9 cellular contexts compared by ENCODE assay signal in the genomic region with DNA sequence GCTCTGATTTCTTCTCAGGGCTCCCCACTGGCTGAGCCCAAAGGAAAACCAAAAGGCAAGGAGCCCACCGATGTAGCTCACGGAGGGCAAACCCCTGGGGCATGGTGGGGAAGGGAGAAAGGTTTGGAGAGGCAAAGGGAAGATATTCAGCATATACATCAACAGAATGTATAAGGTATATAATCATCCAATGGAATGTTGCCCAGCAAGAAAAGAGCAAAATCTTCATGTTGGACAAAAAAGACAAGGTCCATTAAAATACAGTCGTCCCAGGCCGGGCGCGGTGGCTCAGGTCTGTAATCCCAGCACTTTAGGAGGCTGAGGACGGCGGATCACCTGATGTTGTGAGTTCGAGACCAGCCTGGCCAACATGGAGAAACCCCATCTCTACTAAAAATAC. TPM values are rescaled to one million over a fixed set of nuclear protein-coding genes. Genes with fewer than 3 reads are reported as not detected.
DNase-seq lines count a peak whose midpoint lies in the region; ATAC-seq, FAIRE-seq and TF ChIP-seq lines count a peak whose summit lies in the region.
"Had no signal": no experiment of that assay in that cellular context is flagged by ENCODE, and none has a peak within 500 bp of the region (broad histone marks: within the 10 kb centered on the region; RNA-seq: fewer than 3 reads in every experiment).

No MANE protein-coding gene starts in this region.

- DNase-seq in GM23248 (no peak), urothelium cell line (ENCODE audit: low spot score) (no peak), A673 (ENCODE audit: low spot score) (no peak)
- no peak for DNase-seq in activated CD4-positive, alpha-beta memory T cell treated with anti-CD3 and anti-CD28 coated beads, Interleukin-2, amount 10 ng/mL, durations not matched to agents 7 days and 5 days
- DNase-seq: midbrain had no signal

- intact Hi-C loops in A673 (cut with micrococcal nuclease; ENCODE audit: unreplicated experiment), result no loop called here

- CTCF ChIA-PET in activated CD4-positive, alpha-beta memory T cell treated with anti-CD3 and anti-CD28 coated beads, Interleukin-2, amount 10 ng/mL, durations not matched to agents 7 days and 5 days (lab: Charles Lee), result no interaction called here
- CTCF ChIA-PET in A673 (lab: Charles Lee), result no interaction called here

- peaks cover 55% of the 10 kb centered on the region for H3K79me2 ChIP-seq in GM23248 (ENCODE audit: insufficient read depth)

- ATAC-seq in GM21619 (IDR thresholded peaks at IDR 0.05; ENCODE audit: unreplicated experiment) (no peak), HG02938 (IDR thresholded peaks at IDR 0.05; ENCODE audit: unreplicated experiment) (no peak)

- in situ Hi-C loops in GM23248 (cut with MboI), result loop anchor here (10.0 to 25.0 kb wide), 3 partner anchors 227 to 707 kb away; no protein-coding TSS in a partner anchor

- no peaks in the 10 kb centered on the region for H3K9me2 ChIP-seq in GM23248 (ENCODE audit: insufficient read depth)

- 75 to 82% methylated on average over 9 of the region's 9 CpGs for WGBS in GM23248 (ENCODE audit: low coverage in 1 of 2, low lambda C conversion rate in 2 of 2, missing lambda C conversion rate in 2 of 2), 2 experiments
- 71 to 73% methylated on average over 9 of the region's 9 CpGs for WGBS in esophagus, 2 donors

- H3K27me3 ChIP-seq in GM23248 (replicated peaks; ENCODE audit: insufficient read depth) (no peaks in the 10 kb centered on the region), esophagus (ENCODE audit: control insufficient read depth in 1 of 2, insufficient read depth in 2 of 2, low read length in 2 of 2) (no peaks in the 10 kb centered on the region), skeletal muscle satellite cell (ENCODE audit: control insufficient read depth, insufficient read depth, low read length) (no peaks in the 10 kb centered on the region), A673 (replicated peaks; ENCODE audit: insufficient read depth, low read depth, low read length, poor library complexity) (no peaks in the 10 kb centered on the region)

- peak overlapping the region; percentile 93 for H3K27ac ChIP-seq in GM23248
- H3K27ac ChIP-seq in esophagus (ENCODE audit: low read depth in 2 of 2, low read length in 1 of 2), result peak overlapping the region; percentile 87 to 96
- no peak overlapping the region for H3K27ac ChIP-seq in A673 (ENCODE audit: low read depth, low read length, poor library complexity, severe bottlenecking)

- H3K36me3 ChIP-seq in GM23248 (ENCODE audit: low read depth) (no peaks in the 10 kb centered on the region), esophagus (ENCODE audit: control insufficient read depth in 2 of 2, insufficient read depth in 2 of 2, low read length in 1 of 2) (no peaks in the 10 kb centered on the region), skeletal muscle satellite cell (ENCODE audit: insufficient read depth, low read length) (peaks cover 5% of the 10 kb centered on the region), A673 (ENCODE audit: insufficient read depth, low read length, poor library complexity, severe bottlenecking) (no peaks in the 10 kb centered on the region)

- no peaks in the 10 kb centered on the region for H3K9me3 Mint-ChIP-seq in activated CD4-positive, alpha-beta memory T cell treated with anti-CD3 and anti-CD28 coated beads, Interleukin-2, amount 10 ng/mL, durations not matched to agents 7 days and 5 days

- peak overlapping the region; percentile 95 for H3K4me3 Mint-ChIP-seq in activated CD4-positive, alpha-beta memory T cell treated with anti-CD3 and anti-CD28 coated beads, Interleukin-2, amount 10 ng/mL, durations not matched to agents 7 days and 5 days

- H3K4me3 ChIP-seq in GM23248 (peak overlapping the region; percentile 99), esophagus (ENCODE audit: low read depth in 1 of 2, low read length in 2 of 2) (peak overlapping the region in 1 of 2 donors; percentile 69), skeletal muscle satellite cell (ENCODE audit: low read length) (peak overlapping the region; percentile 91), A673 (ENCODE audit: low read depth, low read length, poor library complexity, severe bottlenecking) (no peak overlapping the region)

- H3K9me3 ChIP-seq in GM23248 (ENCODE audit: low read depth) (no peaks in the 10 kb centered on the region), esophagus (ENCODE audit: control insufficient read depth in 2 of 2, insufficient read depth in 1 of 2, low read depth in 1 of 2, low read length in 1 of 2) (no peaks in the 10 kb centered on the region), skeletal muscle satellite cell (replicated peaks; ENCODE audit: low read length) (no peaks in the 10 kb centered on the region), A673 (ENCODE audit: low read depth, low read length, poor library complexity, severe bottlenecking) (no peaks in the 10 kb centered on the region)

- FAIRE-seq in urothelium cell line (lab: Jason Lieb, UNC), result no peak

- peaks cover 26% of the 10 kb centered on the region for H3K4me1 ChIP-seq in GM23248 (ENCODE audit: insufficient read depth)
- peaks cover 0 to 7% of the 10 kb centered on the region in 2 donors for H3K4me1 ChIP-seq in esophagus (ENCODE audit: control insufficient read depth in 2 of 2, insufficient read depth in 2 of 2, low read length in 1 of 2)
- peaks cover 60% of the 10 kb centered on the region for H3K4me1 ChIP-seq in skeletal muscle satellite cell (ENCODE audit: control insufficient read depth, insufficient read depth, low read length)
- H3K4me1 ChIP-seq in A673 (ENCODE audit: insufficient read depth, low read length, poor library complexity, severe bottlenecking), result no peaks in the 10 kb centered on the region

- TF ChIP-seq CTCF in A673 (conservative IDR thresholded peaks at IDR 0.05; ENCODE audit: low read depth, low read length), result no peak

- peaks cover 57% of the 10 kb centered on the region for H3K4me1 Mint-ChIP-seq in activated CD4-positive, alpha-beta memory T cell treated with anti-CD3 and anti-CD28 coated beads, Interleukin-2, amount 10 ng/mL, durations not matched to agents 7 days and 5 days

- H3K27ac Mint-ChIP-seq in activated CD4-positive, alpha-beta memory T cell treated with anti-CD3 and anti-CD28 coated beads, Interleukin-2, amount 10 ng/mL, durations not matched to agents 7 days and 5 days, result peak overlapping the region; percentile 81

- peaks cover 29% of the 10 kb centered on the region for H3F3A ChIP-seq in GM23248 (ENCODE audit: insufficient read depth)

- POLR2A ChIA-PET in activated CD4-positive, alpha-beta memory T cell treated with anti-CD3 and anti-CD28 coated beads, Interleukin-2, amount 10 ng/mL, durations not matched to agents 7 days and 5 days (lab: Charles Lee), result interaction anchor here (1.3 to 4.7 kb wide), 6 partner anchors 9 to 266 kb away, joined by 3 to 44 read pairs (median 5); no protein-coding TSS in a partner anchor
- POLR2A ChIA-PET in A673 (lab: Charles Lee; ENCODE audit: low non-redundant PET), result no interaction called here

- BruUV-seq in A673 (replicated peaks; lab: Mats Ljungman, UMichigan), result no TSS peak

- peaks cover 26% of the 10 kb centered on the region for H3K36me3 Mint-ChIP-seq in activated CD4-positive, alpha-beta memory T cell treated with anti-CD3 and anti-CD28 coated beads, Interleukin-2, amount 10 ng/mL, durations not matched to agents 7 days and 5 days (ENCODE audit: low read depth)

- H4K20me1 ChIP-seq in GM23248 (ENCODE audit: insufficient read depth), result no peaks in the 10 kb centered on the region

- peak overlapping the region; percentile 85 for H3K4me2 ChIP-seq in GM23248 (ENCODE audit: unreplicated experiment)
- peak overlapping the region; percentile 83 for H3K4me2 ChIP-seq in skeletal muscle satellite cell (ENCODE audit: low read length)

- H2AFZ ChIP-seq in GM23248, result peak overlapping the region; percentile 65

- H3K27me3 Mint-ChIP-seq in activated CD4-positive, alpha-beta memory T cell treated with anti-CD3 and anti-CD28 coated beads, Interleukin-2, amount 10 ng/mL, durations not matched to agents 7 days and 5 days, result no peaks in the 10 kb centered on the region

- peak overlapping the region; percentile 86 for H3K9ac ChIP-seq in GM23248
- peak overlapping the region; percentile 89 for H3K9ac ChIP-seq in skeletal muscle satellite cell (ENCODE audit: low read depth, low read length)

RNA-seq across cellular contexts. Expression of a gene that starts 1.6 kb away (rescaled TPM):
- total RNA-seq in GM23248 (2014; rRNA removed; shearing (Covaris generic)), result 11.7 and 38.4 TPM in 2 replicates
- polyA plus RNA-seq in GM23248 (2016; fragmentation: Nextera tagmentation; extraction: Ambion mirVana) (39.1 TPM in 2 replicates), esophagus (10 to 100 TPM; 22.3 to 27.8 TPM)
- 10 to 100 TPM; 26.1 to 27.0 TPM for total RNA-seq in activated CD4-positive, alpha-beta memory T cell treated with anti-CD3 and anti-CD28 coated beads, Interleukin-2, amount 10 ng/mL, durations not matched to agents 7 days and 5 days
- 7.6 and 20.8 TPM in 2 replicates for total RNA-seq in skeletal muscle satellite cell (2012; rRNA removed)
- 0.87 and 0.90 TPM in 2 replicates for total RNA-seq in A673 (2021)
